18 cellular contexts compared by ENCODE assay signal in the genomic region with DNA sequence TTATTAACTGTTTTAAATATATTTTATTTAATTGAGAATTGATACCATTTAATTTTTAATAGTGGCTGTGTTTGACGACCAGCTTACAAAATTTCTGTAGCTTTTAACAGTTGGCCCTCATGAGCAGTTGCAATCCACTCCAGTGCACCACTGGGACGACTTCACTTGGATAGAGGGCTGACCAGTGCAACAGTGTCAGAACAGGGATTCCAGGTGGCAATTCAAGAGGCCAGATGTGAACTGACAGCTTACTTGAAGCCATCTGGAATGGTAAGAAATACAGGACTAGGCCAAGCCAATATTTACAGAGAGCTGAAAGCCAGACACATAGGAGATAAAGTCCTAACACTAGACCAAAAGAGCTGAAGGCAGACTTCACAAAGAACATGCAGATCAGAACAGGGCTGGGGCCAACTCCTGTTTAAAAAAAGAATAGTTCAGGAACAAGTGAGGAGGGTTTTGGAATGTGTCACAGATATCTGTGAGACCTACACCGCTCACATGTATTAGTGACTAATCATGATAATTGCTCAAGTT.
DNase-seq lines count a peak whose midpoint lies in the region; TF ChIP-seq lines count a peak whose summit lies in the region.
"Had no signal": no experiment of that assay in that cellular context is flagged by ENCODE, and none has a peak within 500 bp of the region (broad histone marks: within the 10 kb centered on the region; RNA-seq: fewer than 3 reads in every experiment).

No MANE protein-coding gene starts in this region.

- no peaks in the 10 kb centered on the region for H3K4me1 ChIP-seq in mesenchymal stem cell (ENCODE audit: control insufficient read depth, insufficient read depth, low read depth, low read length)

- H3K9ac ChIP-seq in mesenchymal stem cell (ENCODE audit: low read length), result peak overlapping the region; percentile 66

- no peaks in the 10 kb centered on the region for H3K27me3 ChIP-seq in mesenchymal stem cell (ENCODE audit: control insufficient read depth in 1 of 2, insufficient read depth in 1 of 2, low read length in 2 of 2)
- H3K27me3 ChIP-seq: testis, vagina had no signal

- no peak overlapping the region for H3K23ac ChIP-seq in mesenchymal stem cell (ENCODE audit: low read length in 2 of 2)

- H3K79me1 ChIP-seq in mesenchymal stem cell (replicated peaks; ENCODE audit: low read length, poor library complexity, severe bottlenecking), result no peaks in the 10 kb centered on the region

- no peaks in the 10 kb centered on the region for H3K9me3 ChIP-seq in mesenchymal stem cell (ENCODE audit: control insufficient read depth, low read length)
- H3K9me3 ChIP-seq: testis, vagina had no signal

- H3K4me3 ChIP-seq in epithelial cell of esophagus (ENCODE audit: low read length) (no peak overlapping the region), mesenchymal stem cell (ENCODE audit: insufficient read depth in 1 of 2, low read depth in 1 of 2, low read length in 2 of 2) (peak overlapping the region in 1 of 2 experiments; percentile 46)
- H3K4me3 ChIP-seq: smooth muscle cell, testis, vagina had no signal

- no peak overlapping the region for H4K91ac ChIP-seq in mesenchymal stem cell (ENCODE audit: low read length)

- WGBS in mesenchymal stem cell, result 71% methylated on average over 3 of the region's 3 CpGs

- H2BK12ac ChIP-seq in mesenchymal stem cell (ENCODE audit: low read length in 2 of 2), result no peak overlapping the region

- no peak overlapping the region for H2BK5ac ChIP-seq in mesenchymal stem cell (ENCODE audit: low read depth, low read length, poor library complexity, severe bottlenecking)

- no peak overlapping the region for H3K4ac ChIP-seq in mesenchymal stem cell (ENCODE audit: low read depth in 1 of 2, low read length in 2 of 2)

- no peaks in the 10 kb centered on the region for H3K36me3 ChIP-seq in mesenchymal stem cell (ENCODE audit: control insufficient read depth in 1 of 2, insufficient read depth in 2 of 2, low read depth in 1 of 2, low read length in 2 of 2)
- H3K36me3 ChIP-seq: vagina had no signal

- H2AK5ac ChIP-seq in mesenchymal stem cell (ENCODE audit: low read length, severe bottlenecking), result no peak overlapping the region

- no peak overlapping the region for H2BK120ac ChIP-seq in mesenchymal stem cell (ENCODE audit: low read depth, low read length)

- H3K14ac ChIP-seq in mesenchymal stem cell (ENCODE audit: low read length in 2 of 2), result no peak overlapping the region

- H2BK15ac ChIP-seq in mesenchymal stem cell (ENCODE audit: low read depth, poor library complexity, severe bottlenecking), result no peak overlapping the region

- no peak for TF ChIP-seq CTCF in epithelial cell of esophagus (IDR thresholded peaks at IDR 0.05; ENCODE audit: insufficient read depth, low read depth, low read length, missing control alignments)

- DNase-seq in ELR (ENCODE audit: low read depth) (peak; percentile 1), NCI-H82 (lab: John Stamatoyannopoulos, UW) (peak; percentile 74), epithelial cell of esophagus (ENCODE audit: low read depth) (peak; percentile 24), mesenchymal stem cell (no peak), activated gamma-delta T cell (lab: John Stamatoyannopoulos, UW) (no peak), NCI-H526 (lab: John Stamatoyannopoulos, UW) (no peak)
- DNase-seq in activated CD8-positive, alpha-beta memory T cell treated with anti-CD3 and anti-CD28 coated beads for 24 hours, result no peak
- DNase-seq: activated CD4-positive, alpha-beta T cell treated with anti-CD3 and anti-CD28 coated beads for 4 hours; activated T-cell treated with anti-CD3 and anti-CD28 coated beads, Interleukin-2, amount 50 U/mL, for 48 hours; anterior cingulate cortex; erythroblast; Kasumi-1; NCI-H2029; OCI-M1; SIG-M5; testis had no signal

- H3K4me2 ChIP-seq in mesenchymal stem cell (ENCODE audit: low read length, poor library complexity, severe bottlenecking), result no peak overlapping the region

- no peak overlapping the region for H3K27ac ChIP-seq in mesenchymal stem cell (ENCODE audit: low read length, poor library complexity, severe bottlenecking)
- H3K27ac ChIP-seq: testis had no signal

- no peak overlapping the region for H4K8ac ChIP-seq in mesenchymal stem cell (ENCODE audit: low read length)

- no peak overlapping the region for H2AFZ ChIP-seq in mesenchymal stem cell (ENCODE audit: low read depth, low read length)

- H3K18ac ChIP-seq in mesenchymal stem cell (ENCODE audit: low read depth in 1 of 2, low read length in 2 of 2), result no peak overlapping the region

Comparison
In these comparisons a context has a peak if more than half of its experiments do, and no peak if none do; other contexts are left out.
1. DNase-seq: peak in ELR (single experiment), NCI-H82 (single experiment) and epithelial cell of esophagus (single experiment); none in mesenchymal stem cell (single experiment), activated CD8-positive, alpha-beta memory T cell treated with anti-CD3 and anti-CD28 coated beads for 24 hours (single experiment), activated gamma-delta T cell (single experiment) and NCI-H526 (0 of 2).